In the genomic region with DNA sequence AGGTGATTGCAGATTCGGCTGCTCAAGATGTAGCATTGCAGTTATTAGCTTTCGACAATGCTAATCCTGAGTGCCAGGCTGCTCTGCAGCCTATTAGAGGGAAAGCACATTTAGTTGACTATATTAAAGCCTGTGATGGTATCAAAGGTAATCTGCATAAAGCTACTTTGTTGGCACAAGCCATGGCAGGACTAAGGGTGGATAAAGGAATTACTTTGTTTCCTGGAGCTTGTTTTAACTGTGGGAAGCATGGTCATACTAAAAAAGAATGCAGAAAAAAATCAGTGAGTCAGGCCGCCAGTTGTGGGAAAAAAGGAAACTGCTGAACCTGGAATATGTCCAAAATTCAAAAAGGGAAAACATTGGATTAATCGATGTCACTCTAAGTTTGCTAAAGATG, we compare ENCODE assay signal across 1 cellular context.
TF ChIP-seq lines count a peak whose summit lies in the region.

No MANE protein-coding gene starts in this region.

TF ChIP-seq in SK-N-SH, 30 proteins besides CTCF, POLR2A, EP300 and RAD21 (continued from another document):
- TF ChIP-seq, protein P1, sequence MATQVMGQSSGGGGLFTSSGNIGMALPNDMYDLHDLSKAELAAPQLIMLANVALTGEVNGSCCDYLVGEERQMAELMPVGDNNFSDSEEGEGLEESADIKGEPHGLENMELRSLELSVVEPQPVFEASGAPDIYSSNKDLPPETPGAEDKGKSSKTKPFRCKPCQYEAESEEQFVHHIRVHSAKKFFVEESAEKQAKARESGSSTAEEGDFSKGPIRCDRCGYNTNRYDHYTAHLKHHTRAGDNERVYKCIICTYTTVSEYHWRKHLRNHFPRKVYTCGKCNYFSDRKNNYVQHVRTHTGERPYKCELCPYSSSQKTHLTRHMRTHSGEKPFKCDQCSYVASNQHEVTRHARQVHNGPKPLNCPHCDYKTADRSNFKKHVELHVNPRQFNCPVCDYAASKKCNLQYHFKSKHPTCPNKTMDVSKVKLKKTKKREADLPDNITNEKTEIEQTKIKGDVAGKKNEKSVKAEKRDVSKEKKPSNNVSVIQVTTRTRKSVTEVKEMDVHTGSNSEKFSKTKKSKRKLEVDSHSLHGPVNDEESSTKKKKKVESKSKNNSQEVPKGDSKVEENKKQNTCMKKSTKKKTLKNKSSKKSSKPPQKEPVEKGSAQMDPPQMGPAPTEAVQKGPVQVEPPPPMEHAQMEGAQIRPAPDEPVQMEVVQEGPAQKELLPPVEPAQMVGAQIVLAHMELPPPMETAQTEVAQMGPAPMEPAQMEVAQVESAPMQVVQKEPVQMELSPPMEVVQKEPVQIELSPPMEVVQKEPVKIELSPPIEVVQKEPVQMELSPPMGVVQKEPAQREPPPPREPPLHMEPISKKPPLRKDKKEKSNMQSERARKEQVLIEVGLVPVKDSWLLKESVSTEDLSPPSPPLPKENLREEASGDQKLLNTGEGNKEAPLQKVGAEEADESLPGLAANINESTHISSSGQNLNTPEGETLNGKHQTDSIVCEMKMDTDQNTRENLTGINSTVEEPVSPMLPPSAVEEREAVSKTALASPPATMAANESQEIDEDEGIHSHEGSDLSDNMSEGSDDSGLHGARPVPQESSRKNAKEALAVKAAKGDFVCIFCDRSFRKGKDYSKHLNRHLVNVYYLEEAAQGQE (IDR thresholded peaks at IDR 0.05; ENCODE audit: low read depth, low read length) = no peak
- TF ChIP-seq MEF2A (IDR thresholded peaks at IDR 0.05; ENCODE audit: borderline replicate concordance, low read depth) (no peak), NRF1 (IDR thresholded peaks at IDR 0.05; ENCODE audit: low read depth, low read length) (no peak)
